Comparison of ENCODE assay signal across 30 cellular contexts in genomic region chr6:25749837-25750236, GRCh38. TPM values are rescaled to one million over a fixed set of nuclear protein-coding genes. Genes with fewer than 3 reads are reported as not detected.
DNase-seq lines count a peak whose midpoint lies in the region; ATAC-seq and TF ChIP-seq lines count a peak whose summit lies in the region.
"Had no signal": no experiment of that assay in that cellular context is flagged by ENCODE, and none has a peak within 500 bp of the region (broad histone marks: within the 10 kb centered on the region; RNA-seq: fewer than 3 reads in every experiment).

No MANE protein-coding gene starts in this region.

- DNase-seq in Kasumi-1 (lab: John Stamatoyannopoulos, UW) = peak; percentile 60 to 62
- DNase-seq in body of pancreas = no peak
- no peak for DNase-seq in upper lobe of right lung
- DNase-seq in stimulated activated effector memory CD8-positive, alpha-beta T cell treated with anti-CD3 and anti-CD28 coated beads, Interleukin-12 subunit alpha, Interleukin-12 subunit beta, amount 100 ng/mL, for 72 hours (ENCODE audit: low spot score in 2 of 2) = no peak
- DNase-seq in SK-N-SH = no peak
- DNase-seq in NCI-H748 (lab: John Stamatoyannopoulos, UW; ENCODE audit: unreplicated experiment) = no peak
- DNase-seq: activated CD8-positive, alpha-beta memory T cell treated with anti-CD3 and anti-CD28 coated beads for 24 hours; activated gamma-delta T cell; activated naive CD8-positive, alpha-beta T cell treated with anti-CD3 and anti-CD28 coated beads, Interleukin-2, amount 50 U/mL, for 24 hours; activated T-cell treated with anti-CD3 and anti-CD28 coated beads, Interleukin-2, amount 50 U/mL, for 1 hour; GM23248; HFFc6; mesendoderm; naive thymus-derived CD8-positive, alpha-beta T cell; NCI-H1694; NCI-H2171; NCI-H510A treated with DMSO at 0.1 percent for 48 hours; NK-92 treated with Interleukin-12 subunit alpha and Interleukin-12 subunit beta, amount 100 ng/mL, for 24 hours; retina; stimulated activated CD4-positive, alpha-beta T cell treated with anti-CD3 and anti-CD28 coated beads, Interleukin-2, amount 100 ng/mL, for 48 hours; stimulated activated naive CD4-positive, alpha-beta T cell had no signal

- H3K79me2 ChIP-seq in OCI-LY3 (ENCODE audit: low read length) (no peaks in the 10 kb centered on the region), SK-N-SH (ENCODE audit: insufficient read depth) (no peaks in the 10 kb centered on the region)

- no peak overlapping the region for H3K4me3 Mint-ChIP-seq in stimulated activated effector memory CD8-positive, alpha-beta T cell treated with anti-CD3 and anti-CD28 coated beads, Interleukin-12 subunit alpha, Interleukin-12 subunit beta, amount 100 ng/mL, for 72 hours
- H3K4me3 Mint-ChIP-seq: activated naive CD8-positive, alpha-beta T cell treated with anti-CD3 and anti-CD28 coated beads, Interleukin-2, amount 50 U/mL, for 24 hours; CD14-positive monocyte; HFFc6; IgD-negative memory B cell; naive thymus-derived CD8-positive, alpha-beta T cell had no signal

- peaks cover 10% of the 10 kb centered on the region for H3K4me1 ChIP-seq in OCI-LY3 (ENCODE audit: low read length)
- H3K4me1 ChIP-seq in body of pancreas = peaks cover 12% of the 10 kb centered on the region
- no peaks in the 10 kb centered on the region for H3K4me1 ChIP-seq in upper lobe of right lung
- H3K4me1 ChIP-seq in SK-N-SH (ENCODE audit: control insufficient read depth in 1 of 2, insufficient read depth in 2 of 2, low read depth in 1 of 2, low read length in 1 of 2) = no peaks in the 10 kb centered on the region
- H3K4me1 ChIP-seq: vagina had no signal

- TF ChIP-seq CTCF in OCI-LY3 (IDR thresholded peaks at IDR 0.05; ENCODE audit: low read depth, low read length) (no peak), body of pancreas (IDR thresholded peaks at IDR 0.05) (no peak), upper lobe of right lung (IDR thresholded peaks at IDR 0.05) (no peak), SK-N-SH (IDR thresholded peaks at IDR 0.05) (no peak)

- no peaks in the 10 kb centered on the region for H4K20me1 ChIP-seq in OCI-LY3 (ENCODE audit: insufficient read depth, low read length)
- no peaks in the 10 kb centered on the region for H4K20me1 ChIP-seq in SK-N-SH (ENCODE audit: insufficient read depth)

- POLR2A ChIA-PET in SK-N-SH (lab: Yijun Ruan, JAX) = no interaction called here

- no peak for TF ChIP-seq EP300 in SK-N-SH (IDR thresholded peaks at IDR 0.05; ENCODE audit: borderline replicate concordance in 1 of 2, low read depth in 1 of 2, low read length in 1 of 2)

- no peak for TF ChIP-seq POLR2A in body of pancreas (IDR thresholded peaks at IDR 0.05)

- H3K4me3 ChIP-seq in OCI-LY3 (ENCODE audit: low read length) (no peak overlapping the region), body of pancreas (no peak overlapping the region), upper lobe of right lung (no peak overlapping the region), SK-N-SH (ENCODE audit: low read depth in 2 of 2, low read length in 1 of 2) (no peak overlapping the region)
- H3K4me3 ChIP-seq: GM23248, smooth muscle cell, vagina had no signal

- H3K36me3 Mint-ChIP-seq in stimulated activated effector memory CD8-positive, alpha-beta T cell treated with anti-CD3 and anti-CD28 coated beads, Interleukin-12 subunit alpha, Interleukin-12 subunit beta, amount 100 ng/mL, for 72 hours = no peaks in the 10 kb centered on the region
- H3K36me3 Mint-ChIP-seq: CD14-positive monocyte; IgD-negative memory B cell; naive thymus-derived CD8-positive, alpha-beta T cell had no signal

- no peaks in the 10 kb centered on the region for H3K4me1 Mint-ChIP-seq in stimulated activated effector memory CD8-positive, alpha-beta T cell treated with anti-CD3 and anti-CD28 coated beads, Interleukin-12 subunit alpha, Interleukin-12 subunit beta, amount 100 ng/mL, for 72 hours
- H3K4me1 Mint-ChIP-seq: activated naive CD8-positive, alpha-beta T cell treated with anti-CD3 and anti-CD28 coated beads, Interleukin-2, amount 50 U/mL, for 24 hours had no signal

- H3K4me2 ChIP-seq in OCI-LY3 (ENCODE audit: low read length) = peak overlapping the region; percentile 43
- H3K4me2 ChIP-seq in SK-N-SH = no peak overlapping the region
- H3K4me2 ChIP-seq: smooth muscle cell had no signal

- H3K27ac Mint-ChIP-seq in stimulated activated effector memory CD8-positive, alpha-beta T cell treated with anti-CD3 and anti-CD28 coated beads, Interleukin-12 subunit alpha, Interleukin-12 subunit beta, amount 100 ng/mL, for 72 hours = no peak overlapping the region
- H3K27ac Mint-ChIP-seq: activated naive CD8-positive, alpha-beta T cell treated with anti-CD3 and anti-CD28 coated beads, Interleukin-2, amount 50 U/mL, for 24 hours; HFFc6; naive thymus-derived CD8-positive, alpha-beta T cell had no signal

- WGBS in body of pancreas, 2 donors = 64 to 88% methylated on average over 2 of the region's 2 CpGs
- 34% methylated on average over 2 of the region's 2 CpGs for WGBS in SK-N-SH (ENCODE audit: low lambda C conversion rate)

- CTCF ChIA-PET in SK-N-SH (lab: Yijun Ruan, JAX) = interaction anchor here (1.0 to 1.3 kb wide), 3 partner anchors 10 to 254 kb away, joined by 3 read pairs; no protein-coding TSS in a partner anchor

- no peaks in the 10 kb centered on the region for H3K9me3 Mint-ChIP-seq in stimulated activated effector memory CD8-positive, alpha-beta T cell treated with anti-CD3 and anti-CD28 coated beads, Interleukin-12 subunit alpha, Interleukin-12 subunit beta, amount 100 ng/mL, for 72 hours
- H3K9me3 Mint-ChIP-seq: activated naive CD8-positive, alpha-beta T cell treated with anti-CD3 and anti-CD28 coated beads, Interleukin-2, amount 50 U/mL, for 24 hours; CD14-positive monocyte; naive thymus-derived CD8-positive, alpha-beta T cell had no signal

- intact Hi-C loops in body of pancreas (cut with DNase I) (no loop called here), upper lobe of right lung (cut with DNase I) (no loop called here)

- ATAC-seq in body of pancreas (no peak), upper lobe of right lung (peak; percentile 49)
- ATAC-seq in stimulated activated effector memory CD8-positive, alpha-beta T cell treated with anti-CD3 and anti-CD28 coated beads, Interleukin-12 subunit alpha, Interleukin-12 subunit beta, amount 100 ng/mL, for 72 hours = no peak
- ATAC-seq: activated naive CD8-positive, alpha-beta T cell treated with anti-CD3 and anti-CD28 coated beads, Interleukin-2, amount 50 U/mL, for 24 hours; naive thymus-derived CD8-positive, alpha-beta T cell had no signal

- no peak overlapping the region for H3K9ac ChIP-seq in OCI-LY3 (ENCODE audit: low read length)
- H3K9ac ChIP-seq in SK-N-SH = no peak overlapping the region
- H3K9ac ChIP-seq: GM23248 had no signal

- H3K27ac ChIP-seq in OCI-LY3 (ENCODE audit: low read length) (no peak overlapping the region), body of pancreas (peak overlapping the region in 3 of 4 donors; percentile 6 to 80 (median 72)), upper lobe of right lung (no peak overlapping the region), SK-N-SH (ENCODE audit: low read depth in 2 of 2, low read length in 1 of 2) (no peak overlapping the region)
- H3K27ac ChIP-seq: GM23248, vagina had no signal

- H3K27me3 ChIP-seq in OCI-LY3 (ENCODE audit: low read depth, low read length) (no peaks in the 10 kb centered on the region), body of pancreas (no peaks in the 10 kb centered on the region), upper lobe of right lung (no peaks in the 10 kb centered on the region), SK-N-SH (ENCODE audit: insufficient read depth) (no peaks in the 10 kb centered on the region; the same call in 1 of the 2 replicates)
- H3K27me3 ChIP-seq: vagina had no signal

- no peak for TF ChIP-seq RAD21 in SK-N-SH (IDR thresholded peaks at IDR 0.05; ENCODE audit: low read length)

- H3F3A ChIP-seq in SK-N-SH (replicated peaks; ENCODE audit: insufficient read depth) = no peaks in the 10 kb centered on the region

- no peaks in the 10 kb centered on the region for H3K9me3 ChIP-seq in OCI-LY3 (ENCODE audit: insufficient read depth, low read length)
- no peaks in the 10 kb centered on the region for H3K9me3 ChIP-seq in body of pancreas
- no peaks in the 10 kb centered on the region for H3K9me3 ChIP-seq in upper lobe of right lung
- no peaks in the 10 kb centered on the region for H3K9me3 ChIP-seq in SK-N-SH
- H3K9me3 ChIP-seq: vagina had no signal

- no peaks in the 10 kb centered on the region for H3K9me2 ChIP-seq in SK-N-SH

- H3K36me3 ChIP-seq in OCI-LY3 (replicated peaks; ENCODE audit: low read depth, low read length) (no peaks in the 10 kb centered on the region), body of pancreas (replicated peaks in 1 of 2; ENCODE audit: insufficient read depth in 1 of 2, low read depth in 2 of 2) (no peaks in the 10 kb centered on the region), upper lobe of right lung (no peaks in the 10 kb centered on the region), SK-N-SH (replicated peaks in 1 of 2; ENCODE audit: control insufficient read depth in 1 of 2, insufficient read depth in 2 of 2, low read length in 1 of 2) (no peaks in the 10 kb centered on the region)
- H3K36me3 ChIP-seq: vagina had no signal

- H2AFZ ChIP-seq in OCI-LY3 (ENCODE audit: low read depth, low read length) (no peak overlapping the region), SK-N-SH (ENCODE audit: low read depth) (no peak overlapping the region)
- H2AFZ ChIP-seq: GM23248 had no signal

TF ChIP-seq in SK-N-SH, 30 proteins besides CTCF, POLR2A, EP300 and RAD21 (continues in another document):
- TF ChIP-seq, protein P1, sequence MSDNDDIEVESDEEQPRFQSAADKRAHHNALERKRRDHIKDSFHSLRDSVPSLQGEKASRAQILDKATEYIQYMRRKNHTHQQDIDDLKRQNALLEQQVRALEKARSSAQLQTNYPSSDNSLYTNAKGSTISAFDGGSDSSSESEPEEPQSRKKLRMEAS (IDR thresholded peaks at IDR 0.05; ENCODE audit: low read depth) = no peak
- TF ChIP-seq JUND (IDR thresholded peaks at IDR 0.05) = no peak
- no peak for TF ChIP-seq RFX5 (IDR thresholded peaks at IDR 0.05; ENCODE audit: low read length)
- no peak for TF ChIP-seq TCF12 (IDR thresholded peaks at IDR 0.05)
- no peak for TF ChIP-seq SIN3A (IDR thresholded peaks at IDR 0.05; ENCODE audit: borderline replicate concordance, low read depth, low read length)
- no peak for TF ChIP-seq FOXJ3 (CRISPR knock-in tag; IDR thresholded peaks at IDR 0.05)
- TF ChIP-seq PBX3 (IDR thresholded peaks at IDR 0.05) = no peak

RNA-seq across cellular contexts. Expression of gene SLC17A4, which starts 4.7 kb away (rescaled TPM):
- 10 to 100 TPM in 1 of 2 donors, 1 to 10 TPM in 1; 4.0 to 10.6 TPM for total RNA-seq in body of pancreas
- total RNA-seq in upper lobe of right lung = not detected
- not detected in 2 replicates for polyA plus RNA-seq in SK-N-SH (2012; rRNA removed)
- polyA plus RNA-seq in SK-N-SH (2012; cell fraction: cytosol; rRNA removed) = not detected in 2 replicates
- polyA plus RNA-seq in SK-N-SH (2012; cell fraction: nucleus; rRNA removed) = not detected in 2 replicates
- total RNA-seq: cerebellum; epithelial cell of proximal tubule; GM23248; HFFc6; MCF 10A; naive thymus-derived CD8-positive, alpha-beta T cell; omental fat pad; smooth muscle cell; vagina had no signal
- polyA plus RNA-seq: CD14-positive monocyte; GM23248; IgD-negative memory B cell; naive thymus-derived CD8-positive, alpha-beta T cell; smooth muscle cell had no signal

Comparison
In these comparisons a context has a peak if more than half of its experiments do, and no peak if none do; other contexts are left out.
1. DNase-seq: peak in Kasumi-1 (2 of 2); none in body of pancreas (0 of 4), upper lobe of right lung (single experiment), stimulated activated effector memory CD8-positive, alpha-beta T cell treated with anti-CD3 and anti-CD28 coated beads, Interleukin-12 subunit alpha, Interleukin-12 subunit beta, amount 100 ng/mL, for 72 hours (0 of 2), SK-N-SH (single experiment) and NCI-H748 (single experiment).
2. H3K27ac ChIP-seq: peak in body of pancreas (3 of 4); none in OCI-LY3 (single experiment), upper lobe of right lung (single experiment) and SK-N-SH (0 of 2).